Comparison of ENCODE assay signal across 6 cellular contexts in genomic region chr13:110695774-110696173, GRCh38. TPM values are rescaled to one million over a fixed set of nuclear protein-coding genes. Genes with fewer than 3 reads are reported as not detected.
A peak's percentile ranks its signal among the peaks of the same experiment; 100 is the strongest.
DNase-seq lines count a peak whose midpoint lies in the region; ATAC-seq and TF ChIP-seq lines count a peak whose summit lies in the region.
"Not testable (repeated sequence)": the region's sequence is repeated elsewhere in the genome, so short reads cannot be mapped to it uniquely, and the experiment has no call there.

No MANE protein-coding gene starts in this region.

- CTCF ChIA-PET in HEK293 (lab: Yijun Ruan, JAX); activated B cell treated with CpG ODN at 0.5 μM for 24 hours (lab: Charles Lee); activated CD8-positive, alpha-beta memory T cell treated with anti-CD3 and anti-CD28 coated beads, Interleukin-2, amount 10 ng/mL, durations not matched to agents 7 days and 5 days (lab: Charles Lee): not testable (repeated sequence)

- intact Hi-C loops in activated B cell treated with CpG ODN at 0.5 μM for 24 hours (cut with micrococcal nuclease); spleen (cut with DNase I; ENCODE audit: low total_unique reads): not testable (repeated sequence)

- H3K27me3 ChIP-seq in spleen (replicated peaks in 1 of 7): not testable (repeated sequence)

- not testable (repeated sequence) for H3K27ac ChIP-seq in HEK293 (ENCODE audit: extremely low read depth, low read depth, low read length); spleen

- not testable (repeated sequence) for H3K9me3 ChIP-seq in HEK293 (ENCODE audit: control insufficient read depth, insufficient read depth, low read depth, low read length); spleen

- not testable (repeated sequence) for H3K4me1 ChIP-seq in HEK293 (ENCODE audit: control insufficient read depth, insufficient read depth, low read length)
- H3K4me1 ChIP-seq in spleen: peaks cover 0 to 43% (median 18%) of the 10 kb centered on the region in 6 donors

- peaks cover 23% of the 10 kb centered on the region for H3K4me1 Mint-ChIP-seq in activated B cell treated with CpG ODN at 0.5 μM for 24 hours
- peaks cover 33% of the 10 kb centered on the region for H3K4me1 Mint-ChIP-seq in activated CD8-positive, alpha-beta memory T cell treated with anti-CD3 and anti-CD28 coated beads, Interleukin-2, amount 10 ng/mL, durations not matched to agents 7 days and 5 days
- peaks cover 10% of the 10 kb centered on the region for H3K4me1 Mint-ChIP-seq in nephron progenitor cell
- H3K4me1 Mint-ChIP-seq in stimulated activated naive B cell treated with anti-CD40 and anti-IgM and Interleukin-4, amounts not matched to agents 10 μg/mL and 1 μg/mL and 100 μg/mL, for 72 hours: peaks cover 13 to 42% of the 10 kb centered on the region in 2 donors

- not testable (repeated sequence) for H3K4me3 Mint-ChIP-seq in activated B cell treated with CpG ODN at 0.5 μM for 24 hours; activated CD8-positive, alpha-beta memory T cell treated with anti-CD3 and anti-CD28 coated beads, Interleukin-2, amount 10 ng/mL, durations not matched to agents 7 days and 5 days; nephron progenitor cell; stimulated activated naive B cell treated with anti-CD40 and anti-IgM and Interleukin-4, amounts not matched to agents 10 μg/mL and 1 μg/mL and 100 μg/mL, for 72 hours

- peak overlapping the region; percentile 14 for H3K27ac Mint-ChIP-seq in activated B cell treated with CpG ODN at 0.5 μM for 24 hours
- peak overlapping the region; percentile 28 for H3K27ac Mint-ChIP-seq in activated CD8-positive, alpha-beta memory T cell treated with anti-CD3 and anti-CD28 coated beads, Interleukin-2, amount 10 ng/mL, durations not matched to agents 7 days and 5 days
- H3K27ac Mint-ChIP-seq in nephron progenitor cell: peak overlapping the region; percentile 48
- peak overlapping the region; percentile 2 for H3K27ac Mint-ChIP-seq in stimulated activated naive B cell treated with anti-CD40 and anti-IgM and Interleukin-4, amounts not matched to agents 10 μg/mL and 1 μg/mL and 100 μg/mL, for 72 hours

- DNase-seq in activated B cell treated with CpG ODN at 0.5 μM for 24 hours; activated CD8-positive, alpha-beta memory T cell treated with anti-CD3 and anti-CD28 coated beads, Interleukin-2, amount 10 ng/mL, durations not matched to agents 7 days and 5 days; nephron progenitor cell; stimulated activated naive B cell treated with anti-CD40 and anti-IgM and Interleukin-4, amounts not matched to agents 10 μg/mL and 1 μg/mL and 100 μg/mL, for 72 hours: not testable (repeated sequence)
- DNase-seq in spleen: peak; percentile 18

- H3K27me3 Mint-ChIP-seq in activated B cell treated with CpG ODN at 0.5 μM for 24 hours; activated CD8-positive, alpha-beta memory T cell treated with anti-CD3 and anti-CD28 coated beads, Interleukin-2, amount 10 ng/mL, durations not matched to agents 7 days and 5 days; nephron progenitor cell (ENCODE audit: low read depth, poor library complexity); stimulated activated naive B cell treated with anti-CD40 and anti-IgM and Interleukin-4, amounts not matched to agents 10 μg/mL and 1 μg/mL and 100 μg/mL, for 72 hours: not testable (repeated sequence)

- TF ChIP-seq POLR2A in spleen (IDR thresholded peaks at IDR 0.05): not testable (repeated sequence)

- POLR2A ChIA-PET in HEK293 (lab: Yijun Ruan, JAX); activated B cell treated with CpG ODN at 0.5 μM for 24 hours (lab: Charles Lee): not testable (repeated sequence)

- ATAC-seq in activated B cell treated with CpG ODN at 0.5 μM for 24 hours (ENCODE audit: low read depth); activated CD8-positive, alpha-beta memory T cell treated with anti-CD3 and anti-CD28 coated beads, Interleukin-2, amount 10 ng/mL, durations not matched to agents 7 days and 5 days; stimulated activated naive B cell treated with anti-CD40 and anti-IgM and Interleukin-4, amounts not matched to agents 10 μg/mL and 1 μg/mL and 100 μg/mL, for 72 hours (replicated peaks): not testable (repeated sequence)

- TF ChIP-seq CTCF in HEK293 (tag by site-specific recombination; IDR thresholded peaks at IDR 0.05); activated B cell treated with CpG ODN at 0.5 μM for 24 hours (IDR thresholded peaks at IDR 0.05); nephron progenitor cell (IDR thresholded peaks at IDR 0.05); spleen (IDR thresholded peaks at IDR 0.05 in 8 of 11, conservative IDR thresholded peaks at IDR 0.05 in 3 of 11): not testable (repeated sequence)

- H3K36me3 ChIP-seq in HEK293 (ENCODE audit: control insufficient read depth in 2 of 2, insufficient read depth in 1 of 2, low read length in 2 of 2): peaks cover 3 to 54% of the 10 kb centered on the region in 2 experiments; a peak in 2 of 3 replicates
- H3K36me3 ChIP-seq in spleen: peaks cover 0 to 95% (median 51%) of the 10 kb centered on the region in 6 donors

- H3K36me3 Mint-ChIP-seq in activated B cell treated with CpG ODN at 0.5 μM for 24 hours (ENCODE audit: low read depth) (peaks cover 68% of the 10 kb centered on the region), nephron progenitor cell (ENCODE audit: low read depth) (peaks cover 69% of the 10 kb centered on the region)
- H3K36me3 Mint-ChIP-seq in activated CD8-positive, alpha-beta memory T cell treated with anti-CD3 and anti-CD28 coated beads, Interleukin-2, amount 10 ng/mL, durations not matched to agents 7 days and 5 days: peaks cover 37% of the 10 kb centered on the region
- H3K36me3 Mint-ChIP-seq in stimulated activated naive B cell treated with anti-CD40 and anti-IgM and Interleukin-4, amounts not matched to agents 10 μg/mL and 1 μg/mL and 100 μg/mL, for 72 hours: peaks cover 40 to 48% of the 10 kb centered on the region in 2 donors

- not testable (repeated sequence) for H3K9me3 Mint-ChIP-seq in activated B cell treated with CpG ODN at 0.5 μM for 24 hours; activated CD8-positive, alpha-beta memory T cell treated with anti-CD3 and anti-CD28 coated beads, Interleukin-2, amount 10 ng/mL, durations not matched to agents 7 days and 5 days (ENCODE audit: low read depth); nephron progenitor cell; stimulated activated naive B cell treated with anti-CD40 and anti-IgM and Interleukin-4, amounts not matched to agents 10 μg/mL and 1 μg/mL and 100 μg/mL, for 72 hours

- 91 to 96% (median 93%) methylated on average over 7 of the region's 7 CpGs for WGBS in spleen, 5 donors

- not testable (repeated sequence) for H3K4me3 ChIP-seq in HEK293 (ENCODE audit: low read depth, low read length); spleen

TF ChIP-seq in HEK293, 187 proteins besides CTCF, POLR2A, EP300 and RAD21:
- TF ChIP-seq ZNF146 (tag by site-specific recombination; IDR thresholded peaks at IDR 0.05): peak; percentile 38; the same call in 1 of the 2 replicates
TF ChIP-seq in HEK293: peak in this region for 1; not testable (repeated sequence) for 186.

RNA-seq across cellular contexts. Expression of gene CARS2, which starts 10.1 kb away (rescaled TPM):
- total RNA-seq in activated B cell treated with CpG ODN at 0.5 μM for 24 hours (90.1 and 115 TPM in 2 replicates), spleen (100 to 1,000 TPM in 1 of 7 donors, 10 to 100 TPM in 6; 63.9 to 113 (median 77.9) TPM)
- total RNA-seq in activated CD8-positive, alpha-beta memory T cell treated with anti-CD3 and anti-CD28 coated beads, Interleukin-2, amount 10 ng/mL, durations not matched to agents 7 days and 5 days: 10 to 100 TPM; 72.0 to 75.9 TPM
- polyA plus RNA-seq in spleen: 100 to 1,000 TPM in 2 of 3 donors, 10 to 100 TPM in 1; 69.5 to 109 (median 105) TPM

RNA-seq across cellular contexts. Expression of gene ING1, which starts 17.7 kb away (rescaled TPM):
- total RNA-seq in activated B cell treated with CpG ODN at 0.5 μM for 24 hours (14.3 and 15.3 TPM in 2 replicates), spleen (10 to 100 TPM; 15.1 to 32.4 (median 22.9) TPM)
- 10 to 100 TPM; 15.3 to 21.6 TPM for total RNA-seq in activated CD8-positive, alpha-beta memory T cell treated with anti-CD3 and anti-CD28 coated beads, Interleukin-2, amount 10 ng/mL, durations not matched to agents 7 days and 5 days
- polyA plus RNA-seq in spleen: 10 to 100 TPM; 10.5 to 16.0 (median 12.0) TPM
